8 cellular contexts compared by ENCODE assay signal in genomic region chr5:43190755-43191603, GRCh38. TPM values are rescaled to one million over a fixed set of nuclear protein-coding genes. Genes with fewer than 3 reads are reported as not detected.
DNase-seq lines count a peak whose midpoint lies in the region; ATAC-seq and TF ChIP-seq lines count a peak whose summit lies in the region.

No MANE protein-coding gene starts in this region.

- DNase-seq in activated naive CD4-positive, alpha-beta T cell treated with Interleukin-2 at 50 U/mL for 16 hours: no peak
- DNase-seq in activated B cell treated with CpG ODN at 0.5 μM for 24 hours: no peak
- peak; percentile 33 for DNase-seq in hepatocyte (ENCODE audit: low spot score)
- no peak for DNase-seq in stimulated activated naive CD8-positive, alpha-beta T cell treated with anti-CD3 and anti-CD28 coated beads, Interleukin-15, amount 100 ng/mL, for 72 hours
- no peak for DNase-seq in PC-9
- no peak for DNase-seq in DMS 273 treated with DMSO at 0.1 percent for 48 hours (lab: John Stamatoyannopoulos, UW)

- H3K79me2 ChIP-seq in hepatocyte (no peaks in the 10 kb centered on the region), PC-9 (ENCODE audit: low read depth) (no peaks in the 10 kb centered on the region)

- H3K36me3 Mint-ChIP-seq in activated naive CD4-positive, alpha-beta T cell treated with anti-CD3 and anti-CD28 coated beads, Interleukin-2, amount 50 U/mL, for 24 hours: peaks cover 7% of the 10 kb centered on the region
- H3K36me3 Mint-ChIP-seq in activated B cell treated with CpG ODN at 0.5 μM for 24 hours (ENCODE audit: low read depth): no peaks in the 10 kb centered on the region

- ATAC-seq in activated B cell treated with CpG ODN at 0.5 μM for 24 hours (ENCODE audit: low read depth) (no peak), GM21825 (IDR thresholded peaks at IDR 0.05; ENCODE audit: unreplicated experiment) (no peak)
- ATAC-seq in stimulated activated naive CD8-positive, alpha-beta T cell treated with anti-CD3 and anti-CD28 coated beads, Interleukin-15, amount 100 ng/mL, for 72 hours: no peak

- CTCF ChIA-PET in activated B cell treated with CpG ODN at 0.5 μM for 24 hours (lab: Charles Lee): no interaction called here
- CTCF ChIA-PET in PC-9 (lab: Charles Lee): interaction anchor here (1.0 to 1.2 kb wide), 2 partner anchors 279 to 293 kb away, joined by 4 read pairs; partner anchors contain the start of gene TMEM267

- H3K27me3 ChIP-seq in hepatocyte (peaks cover 38% of the 10 kb centered on the region), PC-9 (ENCODE audit: insufficient read depth, low read depth) (0 out of 2 replicates have a peak, but pooled peaks cover 4% of the 10 kb centered on the region)

- no peaks in the 10 kb centered on the region for H3K9me3 ChIP-seq in hepatocyte (ENCODE audit: low read depth)
- no peaks in the 10 kb centered on the region for H3K9me3 ChIP-seq in PC-9 (ENCODE audit: insufficient read depth, low read depth)

- H3K36me3 ChIP-seq in hepatocyte (replicated peaks; ENCODE audit: insufficient read depth, low read depth) (no peaks in the 10 kb centered on the region), PC-9 (ENCODE audit: low read depth) (no peaks in the 10 kb centered on the region)

- H3K4me3 ChIP-seq in hepatocyte (no peak overlapping the region), PC-9 (no peak overlapping the region)

- no peaks in the 10 kb centered on the region for H3K9me2 ChIP-seq in hepatocyte (replicated peaks; ENCODE audit: insufficient read depth)
- H3K9me2 ChIP-seq in PC-9 (ENCODE audit: insufficient read depth): no peaks in the 10 kb centered on the region

- H2AFZ ChIP-seq in hepatocyte (no peak overlapping the region), PC-9 (no peak overlapping the region)

- intact Hi-C loops in activated B cell treated with CpG ODN at 0.5 μM for 24 hours (cut with micrococcal nuclease): loop anchor here (5.0 kb wide), 2 partner anchors 84 to 244 kb away; no protein-coding TSS in a partner anchor
- intact Hi-C loops in PC-9 (cut with micrococcal nuclease; ENCODE audit: unreplicated experiment): no loop called here

- TF ChIP-seq CTCF in activated B cell treated with CpG ODN at 0.5 μM for 24 hours (IDR thresholded peaks at IDR 0.05) (no peak), hepatocyte (IDR thresholded peaks at IDR 0.05; ENCODE audit: poor library complexity) (no peak), PC-9 (conservative IDR thresholded peaks at IDR 0.05) (no peak)

- no TSS peak for BruUV-seq in PC-9 (replicated peaks; lab: Mats Ljungman, UMichigan)

- WGBS in hepatocyte (ENCODE audit: low lambda C conversion rate, missing lambda C conversion rate): 49% methylated on average over 10 of the region's 10 CpGs

- peaks cover 22% of the 10 kb centered on the region for H3F3A ChIP-seq in PC-9 (ENCODE audit: insufficient read depth, low read depth)

- peaks cover 9% of the 10 kb centered on the region for H3K27me3 Mint-ChIP-seq in activated naive CD4-positive, alpha-beta T cell treated with anti-CD3 and anti-CD28 coated beads, Interleukin-2, amount 50 U/mL, for 24 hours
- peaks cover 17% of the 10 kb centered on the region for H3K27me3 Mint-ChIP-seq in activated B cell treated with CpG ODN at 0.5 μM for 24 hours
- H3K27me3 Mint-ChIP-seq in stimulated activated naive CD8-positive, alpha-beta T cell treated with anti-CD3 and anti-CD28 coated beads, Interleukin-15, amount 100 ng/mL, for 72 hours: peaks cover 17% of the 10 kb centered on the region

- H3K27ac ChIP-seq in hepatocyte (no peak overlapping the region), PC-9 (no peak overlapping the region)

- H4K20me1 ChIP-seq in hepatocyte (ENCODE audit: insufficient read depth, poor library complexity, severe bottlenecking) (no peaks in the 10 kb centered on the region), PC-9 (ENCODE audit: insufficient read depth) (no peaks in the 10 kb centered on the region)

- H3K4me3 Mint-ChIP-seq in activated naive CD4-positive, alpha-beta T cell treated with anti-CD3 and anti-CD28 coated beads, Interleukin-2, amount 50 U/mL, for 24 hours: peak overlapping the region; percentile 90
- H3K4me3 Mint-ChIP-seq in activated B cell treated with CpG ODN at 0.5 μM for 24 hours: peak overlapping the region; percentile 84
- H3K4me3 Mint-ChIP-seq in stimulated activated naive CD8-positive, alpha-beta T cell treated with anti-CD3 and anti-CD28 coated beads, Interleukin-15, amount 100 ng/mL, for 72 hours: peak overlapping the region; percentile 92 to 94

- H3K4me1 ChIP-seq in hepatocyte (ENCODE audit: insufficient read depth): peaks cover 9% of the 10 kb centered on the region
- peaks cover 18% of the 10 kb centered on the region for H3K4me1 ChIP-seq in PC-9 (replicated peaks; ENCODE audit: insufficient read depth)

- H3K4me1 Mint-ChIP-seq in activated naive CD4-positive, alpha-beta T cell treated with anti-CD3 and anti-CD28 coated beads, Interleukin-2, amount 50 U/mL, for 24 hours: peaks cover 28% of the 10 kb centered on the region
- peaks cover 28% of the 10 kb centered on the region for H3K4me1 Mint-ChIP-seq in activated B cell treated with CpG ODN at 0.5 μM for 24 hours
- peaks cover 47% of the 10 kb centered on the region for H3K4me1 Mint-ChIP-seq in stimulated activated naive CD8-positive, alpha-beta T cell treated with anti-CD3 and anti-CD28 coated beads, Interleukin-15, amount 100 ng/mL, for 72 hours

- H3K9me3 Mint-ChIP-seq in activated naive CD4-positive, alpha-beta T cell treated with anti-CD3 and anti-CD28 coated beads, Interleukin-2, amount 50 U/mL, for 24 hours: no peaks in the 10 kb centered on the region
- H3K9me3 Mint-ChIP-seq in activated B cell treated with CpG ODN at 0.5 μM for 24 hours: no peaks in the 10 kb centered on the region
- no peaks in the 10 kb centered on the region for H3K9me3 Mint-ChIP-seq in stimulated activated naive CD8-positive, alpha-beta T cell treated with anti-CD3 and anti-CD28 coated beads, Interleukin-15, amount 100 ng/mL, for 72 hours

- no peak overlapping the region for H3K27ac Mint-ChIP-seq in activated naive CD4-positive, alpha-beta T cell treated with anti-CD3 and anti-CD28 coated beads, Interleukin-2, amount 50 U/mL, for 24 hours
- H3K27ac Mint-ChIP-seq in activated B cell treated with CpG ODN at 0.5 μM for 24 hours: no peak overlapping the region
- H3K27ac Mint-ChIP-seq in stimulated activated naive CD8-positive, alpha-beta T cell treated with anti-CD3 and anti-CD28 coated beads, Interleukin-15, amount 100 ng/mL, for 72 hours: no peak overlapping the region

- POLR2A ChIA-PET in activated B cell treated with CpG ODN at 0.5 μM for 24 hours (lab: Charles Lee) (interaction anchor here (1.0 to 2.5 kb wide), 2 partner anchors 70 to 293 kb away, joined by 5 to 13 read pairs; partner anchors contain the start of genes TMEM267 and ZNF131), PC-9 (lab: Charles Lee; ENCODE audit: unreplicated experiment) (interaction anchor here (0.5 kb wide), 1 partner anchor 440 kb away, joined by 5 read pairs; no protein-coding TSS in a partner anchor)

- peak overlapping the region; percentile 100 for H3K4me2 ChIP-seq in hepatocyte
- H3K4me2 ChIP-seq in PC-9: no peak overlapping the region

RNA-seq across cellular contexts. Expression of gene NIM1K, which starts 1.0 kb away (rescaled TPM):
- total RNA-seq in activated B cell treated with CpG ODN at 0.5 μM for 24 hours (0.39 and 0.51 TPM in 2 replicates), hepatocyte (not detected in 2 replicates), PC-9 (2021) (0.26 and 0.45 TPM in 2 replicates)
- polyA plus RNA-seq in hepatocyte: 0.57 TPM in 1 of 2 replicates, not detected in the other
